In genomic region chr15:65916664-65917406, GRCh38 we compare ENCODE assay signal across 8 cellular contexts. TPM values are rescaled to one million over a fixed set of nuclear protein-coding genes. Genes with fewer than 3 reads are reported as not detected.
A peak's percentile ranks its signal among the peaks of the same experiment; 100 is the strongest.
DNase-seq lines count a peak whose midpoint lies in the region; ATAC-seq, FAIRE-seq and TF ChIP-seq lines count a peak whose summit lies in the region.

No MANE protein-coding gene starts in this region.

- CTCF ChIA-PET in PC-9 (lab: Charles Lee) = interaction anchor here (0.7 kb wide), 1 partner anchor 15 kb away, joined by 7 read pairs; no protein-coding TSS in a partner anchor

- peak overlapping the region; percentile 37 to 89 (median 79); a peak in 21 of 22 replicates for H3K4me2 ChIP-seq in BLaER1 treated with 17β-estradiol and CSF1 and Interleukin-3, amounts not matched to agents 10 nM and 100 nM
- H3K4me2 ChIP-seq in PC-9 = no peak overlapping the region

- H3K27me3 ChIP-seq in BLaER1 treated with 17β-estradiol and CSF1 and Interleukin-3, amounts not matched to agents 10 nM and 100 nM = peaks cover 0 to 9% (median 4%) of the 10 kb centered on the region in 11 experiments; a peak in 4 of 22 replicates
- H3K27me3 ChIP-seq in PC-9 (ENCODE audit: insufficient read depth, low read depth) (no peaks in the 10 kb centered on the region), breast epithelium (no peaks in the 10 kb centered on the region), kidney epithelial cell (ENCODE audit: control insufficient read depth, insufficient read depth, low read length) (no peaks in the 10 kb centered on the region)

- peak; percentile 55 for TF ChIP-seq CTCF in PC-9 (conservative IDR thresholded peaks at IDR 0.05)
- peak in 2 of 3 donors; percentile 48 to 52 for TF ChIP-seq CTCF in breast epithelium (IDR thresholded peaks at IDR 0.05)
- TF ChIP-seq CTCF in kidney epithelial cell (IDR thresholded peaks at IDR 0.05; ENCODE audit: insufficient read depth, low read length, poor library complexity, severe bottlenecking) = peak; percentile 96

- peak; percentile 59 for ATAC-seq in HG02884 (IDR thresholded peaks at IDR 0.05; ENCODE audit: unreplicated experiment)

- H4K20me1 ChIP-seq in BLaER1 treated with 17β-estradiol and CSF1 and Interleukin-3, amounts not matched to agents 10 nM and 100 nM = peaks cover 21 to 68% (median 52%) of the 10 kb centered on the region in 11 experiments; a peak in 20 of 22 replicates
- no peaks in the 10 kb centered on the region for H4K20me1 ChIP-seq in PC-9 (ENCODE audit: insufficient read depth)

- DNase-seq in GM18507 (ENCODE audit: extremely low spot score, insufficient read length, low read depth) = peak; percentile 58
- peak in 1 of 2 experiments; percentile 71 for DNase-seq in PC-9
- DNase-seq in breast epithelium (ENCODE audit: low spot score in 2 of 2) = peak; percentile 30 to 57
- peak; percentile 34 for DNase-seq in kidney epithelial cell (ENCODE audit: low read depth)
- peak; percentile 41 for DNase-seq in stimulated activated CD4-positive, alpha-beta T cell treated with anti-CD3 and anti-CD28 coated beads, Interleukin-4, amount 100 ng/mL, for 1 hour
- no peak for DNase-seq in NK-92 treated with Interleukin-12 subunit alpha and Interleukin-12 subunit beta, amount 100 ng/mL, for 24 hours (lab: John Stamatoyannopoulos, UW)

- FAIRE-seq in GM18507 (lab: Jason Lieb, UNC) = peak; percentile 92

- no peaks in the 10 kb centered on the region for H3K79me2 ChIP-seq in PC-9 (ENCODE audit: low read depth)

- no peak overlapping the region for H2AFZ ChIP-seq in PC-9

- BruUV-seq in PC-9 (replicated peaks; lab: Mats Ljungman, UMichigan) = no TSS peak

- no peak overlapping the region; a peak in 1 of 22 replicates for H3K9ac ChIP-seq in BLaER1 treated with 17β-estradiol and CSF1 and Interleukin-3, amounts not matched to agents 10 nM and 100 nM

- H3K4me3 ChIP-seq in BLaER1 treated with 17β-estradiol and CSF1 and Interleukin-3, amounts not matched to agents 10 nM and 100 nM = no peak overlapping the region
- H3K4me3 ChIP-seq in PC-9 (no peak overlapping the region), breast epithelium (no peak overlapping the region), kidney epithelial cell (ENCODE audit: low read depth, low read length) (no peak overlapping the region)

- peaks cover 0 to 33% (median 0%) of the 10 kb centered on the region in 11 experiments; a peak in 4 of 22 replicates for H3K36me3 ChIP-seq in BLaER1 treated with 17β-estradiol and CSF1 and Interleukin-3, amounts not matched to agents 10 nM and 100 nM
- no peaks in the 10 kb centered on the region for H3K36me3 ChIP-seq in PC-9 (ENCODE audit: low read depth)
- no peaks in the 10 kb centered on the region for H3K36me3 ChIP-seq in breast epithelium
- no peaks in the 10 kb centered on the region for H3K36me3 ChIP-seq in kidney epithelial cell (ENCODE audit: control insufficient read depth, insufficient read depth, low read length)

- peaks cover 8 to 63% (median 50%) of the 10 kb centered on the region in 10 experiments; a peak in 19 of 20 replicates for H3K4me1 ChIP-seq in BLaER1 treated with 17β-estradiol and CSF1 and Interleukin-3, amounts not matched to agents 10 nM and 100 nM
- H3K4me1 ChIP-seq in PC-9 (replicated peaks; ENCODE audit: insufficient read depth) = no peaks in the 10 kb centered on the region
- no peaks in the 10 kb centered on the region for H3K4me1 ChIP-seq in breast epithelium

- intact Hi-C loops in PC-9 (cut with micrococcal nuclease; ENCODE audit: unreplicated experiment) (loop anchor here (1.0 to 10.0 kb wide), 3 partner anchors 46 to 370 kb away; no protein-coding TSS in a partner anchor), breast epithelium (cut with DNase I; ENCODE audit: low total_unique reads) (no loop called here)

- no peaks in the 10 kb centered on the region for H3K9me3 ChIP-seq in BLaER1 treated with 17β-estradiol and CSF1 and Interleukin-3, amounts not matched to agents 10 nM and 100 nM (replicated peaks in 1 of 11)
- H3K9me3 ChIP-seq in PC-9 (ENCODE audit: insufficient read depth, low read depth) (no peaks in the 10 kb centered on the region), breast epithelium (no peaks in the 10 kb centered on the region)

- POLR2A ChIA-PET in PC-9 (lab: Charles Lee; ENCODE audit: unreplicated experiment) = interaction anchor here (0.6 kb wide), 2 partner anchors 262 to 311 kb away, joined by 3 to 6 read pairs; no protein-coding TSS in a partner anchor

- no peak overlapping the region for H3K27ac ChIP-seq in BLaER1 treated with 17β-estradiol and CSF1 and Interleukin-3, amounts not matched to agents 10 nM and 100 nM
- H3K27ac ChIP-seq in PC-9 (no peak overlapping the region), breast epithelium (no peak overlapping the region)

- no peak for TF ChIP-seq POLR2A in breast epithelium (IDR thresholded peaks at IDR 0.05)

- H3F3A ChIP-seq in PC-9 (ENCODE audit: insufficient read depth, low read depth) = no peaks in the 10 kb centered on the region

- no peaks in the 10 kb centered on the region for H3K9me2 ChIP-seq in PC-9 (ENCODE audit: insufficient read depth)

RNA-seq across cellular contexts. Expression of gene RAB11A, which starts 47.5 kb away (rescaled TPM):
- total RNA-seq in PC-9 (2021) = 186 and 233 TPM in 2 replicates
- 100 to 1,000 TPM; 108 to 156 (median 147) TPM for total RNA-seq in breast epithelium
- total RNA-seq in kidney epithelial cell = 295 and 307 TPM in 2 replicates
